ENCODE assay signal across 18 cellular contexts in the genomic region with DNA sequence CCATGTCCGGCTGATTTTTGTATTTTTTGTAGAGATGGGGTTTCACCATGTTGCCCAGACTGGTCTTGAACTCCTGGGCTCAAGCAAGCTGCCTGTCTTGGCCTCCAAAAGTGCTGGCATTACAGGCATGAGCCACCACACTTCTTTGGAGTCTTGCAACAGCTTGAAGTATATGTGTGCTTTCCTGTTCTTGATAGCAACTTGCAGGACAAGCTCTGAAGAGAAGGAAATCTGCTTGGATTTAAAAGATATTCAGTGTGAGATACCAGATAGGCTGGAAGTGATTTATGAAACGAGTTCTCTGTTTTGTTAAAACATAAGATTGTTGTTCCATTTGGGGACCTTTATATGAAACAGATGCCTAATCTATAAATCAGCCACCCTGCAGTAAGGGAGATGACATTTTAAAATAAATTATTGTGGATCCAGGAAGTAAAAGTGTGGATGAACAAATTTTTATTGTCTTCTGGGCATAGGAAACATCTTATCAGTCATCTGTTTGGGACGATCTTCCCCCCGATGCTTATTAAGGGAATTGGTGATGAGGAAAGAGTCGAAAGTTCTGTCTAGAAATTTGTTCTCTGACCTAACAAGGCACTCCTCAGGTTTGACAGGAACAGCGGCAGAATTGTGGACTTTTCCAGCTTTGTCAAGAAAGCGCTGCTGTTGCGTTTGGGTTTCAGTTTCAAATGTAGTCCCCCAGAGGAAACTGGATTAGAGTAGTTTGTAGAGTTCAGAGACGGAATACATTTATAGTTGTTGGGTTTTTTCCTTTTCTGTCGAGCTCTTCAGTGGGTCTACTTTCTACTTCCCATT.
"Had no signal": no experiment of that assay in that cellular context is flagged by ENCODE, and none has a peak within 500 bp of the region (broad histone marks: within the 10 kb centered on the region; RNA-seq: fewer than 3 reads in every experiment).

No MANE protein-coding gene starts in this region.

- H3K27me3 ChIP-seq: breast epithelium, esophagus muscularis mucosa, gastroesophageal sphincter, right atrium auricular region, vagina had no signal

- H3K4me1 Mint-ChIP-seq: activated naive CD8-positive, alpha-beta T cell treated with anti-CD3 and anti-CD28 coated beads for 36 hours had no signal

- FAIRE-seq: kidney had no signal

- H3K27ac ChIP-seq: breast epithelium, esophagus muscularis mucosa, gastroesophageal sphincter, right atrium auricular region, thoracic aorta, vagina had no signal

- H3K36me3 Mint-ChIP-seq: activated CD4-positive, alpha-beta memory T cell treated with anti-CD3 and anti-CD28 coated beads for 36 hours; activated naive CD8-positive, alpha-beta T cell treated with anti-CD3 and anti-CD28 coated beads for 36 hours had no signal

- H3K9me3 Mint-ChIP-seq: activated naive CD8-positive, alpha-beta T cell treated with anti-CD3 and anti-CD28 coated beads for 36 hours had no signal

- DNase-seq: activated CD4-positive, alpha-beta memory T cell treated with anti-CD3 and anti-CD28 coated beads for 36 hours; activated CD4-positive, alpha-beta T cell treated with anti-CD3 and anti-CD28 coated beads for 1 hour; activated gamma-delta T cell; activated naive CD8-positive, alpha-beta T cell treated with anti-CD3 and anti-CD28 coated beads for 36 hours; activated T-cell treated with anti-CD3 and anti-CD28 coated beads, Interleukin-2, amount 50 U/mL, for 48 hours; aorta; kidney; left ventricle myocardium superior; posterior cingulate gyrus; stimulated activated naive CD8-positive, alpha-beta T cell treated with anti-CD3 and anti-CD28 coated beads, Interleukin-15, Interleukin-2, amounts not matched to agents 100 U/mL and 50 U/mL, for 24 hours; T-helper 9 cell had no signal

- H3K4me3 Mint-ChIP-seq: activated CD4-positive, alpha-beta memory T cell treated with anti-CD3 and anti-CD28 coated beads for 36 hours; activated naive CD8-positive, alpha-beta T cell treated with anti-CD3 and anti-CD28 coated beads for 36 hours; mesothelial cell of epicardium had no signal

- H3K4me1 ChIP-seq: breast epithelium, esophagus muscularis mucosa, gastroesophageal sphincter, right atrium auricular region, vagina had no signal

- ATAC-seq: gastroesophageal sphincter; left ventricle myocardium superior; stimulated activated naive CD8-positive, alpha-beta T cell treated with anti-CD3 and anti-CD28 coated beads, Interleukin-15, Interleukin-2, amounts not matched to agents 100 U/mL and 50 U/mL, for 24 hours had no signal

- H3K9me3 ChIP-seq: thoracic aorta, vagina had no signal

- H3K27ac Mint-ChIP-seq: activated CD4-positive, alpha-beta memory T cell treated with anti-CD3 and anti-CD28 coated beads for 36 hours; activated naive CD8-positive, alpha-beta T cell treated with anti-CD3 and anti-CD28 coated beads for 36 hours; mesothelial cell of epicardium had no signal

- H3K4me3 ChIP-seq: esophagus muscularis mucosa, gastroesophageal sphincter, right atrium auricular region, thoracic aorta, vagina had no signal

- H3K36me3 ChIP-seq: breast epithelium, esophagus muscularis mucosa, gastroesophageal sphincter, right atrium auricular region, thoracic aorta, vagina had no signal
